ENCODE assay signal across 2 cellular contexts in genomic region chr12:18677189-18677588, GRCh38.
TF ChIP-seq lines count a peak whose summit lies in the region.

No MANE protein-coding gene starts in this region.

TF ChIP-seq in IMR-90, 13 proteins besides CTCF, POLR2A, EP300 and RAD21:
- TF ChIP-seq BHLHE40 (IDR thresholded peaks at IDR 0.05; ENCODE audit: low read depth, low read length) (no peak), MAZ (IDR thresholded peaks at IDR 0.05; ENCODE audit: borderline replicate concordance, low read depth, low read length) (no peak), RFX5 (IDR thresholded peaks at IDR 0.05; ENCODE audit: low read depth, low read length) (no peak), CEBPB (IDR thresholded peaks at IDR 0.05; ENCODE audit: low read depth, low read length) (no peak), SMC3 (IDR thresholded peaks at IDR 0.05; ENCODE audit: low read depth, low read length) (no peak), CHD1 (IDR thresholded peaks at IDR 0.05; ENCODE audit: low read depth, low read length) (no peak), FOS (IDR thresholded peaks at IDR 0.05; ENCODE audit: low read depth, low read length) (no peak), USF2 (IDR thresholded peaks at IDR 0.05; ENCODE audit: low read depth, low read length) (no peak), MXI1 (IDR thresholded peaks at IDR 0.05; ENCODE audit: borderline replicate concordance, low read depth, low read length) (no peak), RCOR1 (IDR thresholded peaks at IDR 0.05; ENCODE audit: insufficient replicate concordance, low read length) (no peak), NFE2L2 (IDR thresholded peaks at IDR 0.05; ENCODE audit: low read depth, low read length) (no peak), MAFK (IDR thresholded peaks at IDR 0.05; ENCODE audit: low read depth, low read length) (no peak)
- TF ChIP-seq, protein P1, sequence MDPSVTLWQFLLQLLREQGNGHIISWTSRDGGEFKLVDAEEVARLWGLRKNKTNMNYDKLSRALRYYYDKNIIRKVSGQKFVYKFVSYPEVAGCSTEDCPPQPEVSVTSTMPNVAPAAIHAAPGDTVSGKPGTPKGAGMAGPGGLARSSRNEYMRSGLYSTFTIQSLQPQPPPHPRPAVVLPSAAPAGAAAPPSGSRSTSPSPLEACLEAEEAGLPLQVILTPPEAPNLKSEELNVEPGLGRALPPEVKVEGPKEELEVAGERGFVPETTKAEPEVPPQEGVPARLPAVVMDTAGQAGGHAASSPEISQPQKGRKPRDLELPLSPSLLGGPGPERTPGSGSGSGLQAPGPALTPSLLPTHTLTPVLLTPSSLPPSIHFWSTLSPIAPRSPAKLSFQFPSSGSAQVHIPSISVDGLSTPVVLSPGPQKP (IDR thresholded peaks at IDR 0.05; ENCODE audit: borderline replicate concordance, low read depth, low read length), result no peak

TF ChIP-seq in H1, 55 proteins besides CTCF, POLR2A, EP300 and RAD21:
- TF ChIP-seq SP2 (IDR thresholded peaks at IDR 0.05; ENCODE audit: low read length) (no peak), TEAD4 (IDR thresholded peaks at IDR 0.05; ENCODE audit: low read depth, low read length) (no peak), CBX8 (IDR thresholded peaks at IDR 0.05; ENCODE audit: borderline replicate concordance, low read depth, low read length) (no peak), RNF2 (IDR thresholded peaks at IDR 0.05; ENCODE audit: borderline replicate concordance, low read depth, low read length, missing control alignments, poor library complexity, severe bottlenecking) (no peak), RXRA (IDR thresholded peaks at IDR 0.05; ENCODE audit: insufficient read depth, low read depth, low read length) (no peak), SIX5 (IDR thresholded peaks at IDR 0.05; ENCODE audit: low read depth, low read length) (no peak), ZNF274 (IDR thresholded peaks at IDR 0.05; ENCODE audit: borderline replicate concordance, extremely low read depth, low read length) (no peak), CREB1 (IDR thresholded peaks at IDR 0.05) (no peak), BACH1 (IDR thresholded peaks at IDR 0.05; ENCODE audit: low read length) (no peak), EZH2 (IDR thresholded peaks at IDR 0.05; ENCODE audit: low read depth, low read length, severe bottlenecking) (no peak), FOSL1 (IDR thresholded peaks at IDR 0.05; ENCODE audit: insufficient read depth, low read depth, low read length) (no peak), SRF (IDR thresholded peaks at IDR 0.05; ENCODE audit: low read depth, low read length) (no peak), MAX (IDR thresholded peaks at IDR 0.05) (no peak), ASH2L (IDR thresholded peaks at IDR 0.05; ENCODE audit: low read length) (no peak), PHF8 (conservative IDR thresholded peaks at IDR 0.05; ENCODE audit: low read depth, low read length) (no peak)
